8 cellular contexts compared by ENCODE assay signal in genomic region chr5:93579561-93580386, GRCh38. TPM values are rescaled to one million over a fixed set of nuclear protein-coding genes. Genes with fewer than 3 reads are reported as not detected.
DNase-seq lines count a peak whose midpoint lies in the region; ATAC-seq, FAIRE-seq and TF ChIP-seq lines count a peak whose summit lies in the region.

No MANE protein-coding gene starts in this region.

- no peak overlapping the region for H3K14ac ChIP-seq in H1 (ENCODE audit: insufficient read length)

- H3K23ac ChIP-seq in H1 (ENCODE audit: insufficient read length) = no peak overlapping the region

- peak overlapping the region; percentile 24; the same call in 1 of the 2 replicates for H2BK5ac ChIP-seq in H1 (ENCODE audit: low read depth, low read length)

- no peaks in the 10 kb centered on the region for H3K79me2 ChIP-seq in H1 (ENCODE audit: control insufficient read depth in 1 of 2, insufficient read depth in 2 of 2, low read length in 2 of 2)

- H3K4me3 ChIP-seq in RWPE2 (ENCODE audit: severe bottlenecking) = peak overlapping the region; percentile 91
- H3K4me3 ChIP-seq in H1 (ENCODE audit: extremely low read depth in 1 of 4, insufficient read depth in 2 of 4, low read depth in 3 of 4, low read length in 4 of 4) = peak overlapping the region; percentile 6 to 61 (median 32); a peak in 6 of 8 replicates
- H3K4me3 ChIP-seq in muscle layer of colon (ENCODE audit: low read depth in 1 of 2, low read length in 2 of 2) = peak overlapping the region; percentile 29 to 67

- no peak overlapping the region for H3K9ac ChIP-seq in H1 (replicated peaks in 1 of 4; ENCODE audit: extremely low read depth in 1 of 4, low read depth in 3 of 4, low read length in 3 of 4)
- peak overlapping the region; percentile 39 for H3K9ac ChIP-seq in muscle layer of colon (ENCODE audit: low read length)

- ATAC-seq in RWPE2 (ENCODE audit: low read depth) (peak; percentile 34), GM21515 (IDR thresholded peaks at IDR 0.05; ENCODE audit: unreplicated experiment) (no peak)

- no peak for TF ChIP-seq POLR2A in H1 (IDR thresholded peaks at IDR 0.05; ENCODE audit: control extremely low read depth in 1 of 2, low read depth in 2 of 2, low read length in 2 of 2)

- POLR2A ChIA-PET in H1 (lab: Charles Lee; ENCODE audit: partially characterized antibody) = no interaction called here

- FAIRE-seq in H1 (lab: Jason Lieb, UNC) = no peak

- DNase-seq in NCI-H2171 treated with DMSO at 0.1 percent for 48 hours (lab: John Stamatoyannopoulos, UW) = peak; percentile 13
- DNase-seq in NCI-H2171 (lab: John Stamatoyannopoulos, UW) = no peak
- DNase-seq in RWPE2 (ENCODE audit: low spot score) = no peak
- DNase-seq in H1 (ENCODE audit: low read depth in 1 of 2, low spot score in 2 of 2) = peak in 1 of 2 experiments; percentile 83
- no peak for DNase-seq in DMS114 treated with DMSO at 0.1 percent for 48 hours (lab: John Stamatoyannopoulos, UW; ENCODE audit: unreplicated experiment)
- no peak for DNase-seq in pons (ENCODE audit: low spot score)

- H3K27ac ChIP-seq in RWPE2 (ENCODE audit: poor library complexity, severe bottlenecking) (no peak overlapping the region), H1 (ENCODE audit: low read depth, low read length) (no peak overlapping the region), muscle layer of colon (ENCODE audit: low read depth, low read length) (peak overlapping the region; percentile 41)

- CTCF ChIA-PET in H1 (lab: Charles Lee; ENCODE audit: partially characterized antibody) = interaction anchor here (1.3 to 2.2 kb wide), 6 partner anchors 9 to 694 kb away, joined by 4 to 17 read pairs (median 6); no protein-coding TSS in a partner anchor

- H2BK120ac ChIP-seq in H1 (replicated peaks; ENCODE audit: low read depth, low read length) = no peak overlapping the region

- H2AFZ ChIP-seq in H1 (ENCODE audit: low read length) = no peak overlapping the region

- H3K36me3 ChIP-seq in RWPE2 (ENCODE audit: low read depth) = no peaks in the 10 kb centered on the region
- H3K36me3 ChIP-seq in H1 (ENCODE audit: control insufficient read depth in 2 of 4, insufficient read depth in 4 of 4, low read length in 3 of 4) = peaks cover 0 to 2% (median 0%) of the 10 kb centered on the region in 4 experiments; a peak in 1 of 8 replicates
- H3K36me3 ChIP-seq in muscle layer of colon (ENCODE audit: insufficient read depth, low read length) = no peaks in the 10 kb centered on the region

- peak overlapping the region; percentile 19 for H3K18ac ChIP-seq in H1 (ENCODE audit: extremely low read depth, low read length)

- H3K23me2 ChIP-seq in H1 (ENCODE audit: low read depth, low read length) = peaks cover 14% of the 10 kb centered on the region; the same call in 1 of the 2 replicates

- no peak overlapping the region for H4K8ac ChIP-seq in H1 (ENCODE audit: extremely low read depth, insufficient read depth, low read length)

- WGBS in H1 (ENCODE audit: extremely low coverage in 1 of 2, insufficient coverage in 1 of 2, insufficient read length in 1 of 2, insufficient replicate concordance in 2 of 2, low coverage in 1 of 2, low lambda C conversion rate in 2 of 2, missing lambda C conversion rate in 1 of 2), 2 experiments = 4% methylated on average over 48 of the region's 80 CpGs; no CpG with 5 or more reads in 1 of the 2 experiments

- H4K91ac ChIP-seq in H1 (replicated peaks; ENCODE audit: insufficient read length, low read length) = no peak overlapping the region

- H3K56ac ChIP-seq in H1 (replicated peaks; ENCODE audit: insufficient read length, low read depth, low read length) = no peak overlapping the region

- peak overlapping the region; percentile 87; the same call in 1 of the 2 replicates for H2BK12ac ChIP-seq in H1 (ENCODE audit: low read depth, low read length)

- no peak overlapping the region for H2BK20ac ChIP-seq in H1 (ENCODE audit: low read length)

- H3K4me2 ChIP-seq in H1 (ENCODE audit: insufficient read depth in 1 of 2, low read depth in 2 of 2, low read length in 2 of 2) = peak overlapping the region; percentile 79 to 84

- no peak for TF ChIP-seq EP300 in H1 (IDR thresholded peaks at IDR 0.05; ENCODE audit: borderline replicate concordance in 1 of 2, low read depth in 2 of 2, low read length in 2 of 2)

- TF ChIP-seq CTCF in RWPE2 (IDR thresholded peaks at IDR 0.05; ENCODE audit: poor library complexity, severe bottlenecking) (no peak), H1 (IDR thresholded peaks at IDR 0.05; ENCODE audit: control extremely low read depth in 1 of 3, insufficient read depth in 1 of 3, low read depth in 1 of 3, low read length in 3 of 3) (no peak)

- no peak overlapping the region for H2AK5ac ChIP-seq in H1 (ENCODE audit: low read depth, low read length)

- peaks cover 3 to 13% of the 10 kb centered on the region in 2 experiments for H4K20me1 ChIP-seq in H1 (replicated peaks in 1 of 2; ENCODE audit: control insufficient read depth in 1 of 2, insufficient read depth in 2 of 2, low read length in 2 of 2)

- peak overlapping the region; percentile 29; the same call in 1 of the 2 replicates for H2BK15ac ChIP-seq in H1 (ENCODE audit: low read length)

- H4K5ac ChIP-seq in H1 (ENCODE audit: insufficient read length, low read depth, low read length) = no peak overlapping the region

- H3K4ac ChIP-seq in H1 (replicated peaks; ENCODE audit: insufficient read length, low read depth, low read length) = no peak overlapping the region

- H3K9me3 ChIP-seq in RWPE2 (ENCODE audit: severe bottlenecking) (no peaks in the 10 kb centered on the region), H1 (ENCODE audit: insufficient read depth in 2 of 2, low read depth in 1 of 2, low read length in 1 of 2) (no peaks in the 10 kb centered on the region), muscle layer of colon (ENCODE audit: low read length) (no peaks in the 10 kb centered on the region)

- TF ChIP-seq RAD21 in H1 (IDR thresholded peaks at IDR 0.05 in 1 of 2, conservative IDR thresholded peaks at IDR 0.05 in 1 of 2; ENCODE audit: low read depth in 2 of 2, low read length in 2 of 2) = no peak

- H3K4me1 ChIP-seq in RWPE2 (ENCODE audit: insufficient read depth, poor library complexity, severe bottlenecking) (no peaks in the 10 kb centered on the region), H1 (replicated peaks in 1 of 4; ENCODE audit: control insufficient read depth in 3 of 4, insufficient read depth in 4 of 4, low read length in 3 of 4) (peaks cover 0 to 26% (median 17%) of the 10 kb centered on the region in 4 experiments; a peak in 5 of 7 replicates), muscle layer of colon (ENCODE audit: insufficient read depth, low read length) (peaks cover 24% of the 10 kb centered on the region)

- H3K27me3 ChIP-seq in RWPE2 (ENCODE audit: insufficient read depth, poor library complexity, severe bottlenecking) = peaks cover 4% of the 10 kb centered on the region
- H3K27me3 ChIP-seq in H1 (replicated peaks in 1 of 4; ENCODE audit: control insufficient read depth in 3 of 4, extremely low read depth in 1 of 4, insufficient read depth in 3 of 4, low read length in 3 of 4) = peaks cover 68 to 97% (median 88%) of the 10 kb centered on the region in 4 experiments
- peaks cover 17 to 48% of the 10 kb centered on the region in 2 donors for H3K27me3 ChIP-seq in muscle layer of colon (ENCODE audit: control insufficient read depth in 1 of 2, insufficient read depth in 2 of 2, low read length in 2 of 2)

- no peaks in the 10 kb centered on the region for H3K79me1 ChIP-seq in H1 (ENCODE audit: low read depth, low read length)

TF ChIP-seq in H1, 55 proteins besides CTCF, POLR2A, EP300 and RAD21 (continues in another document):
- TF ChIP-seq, protein P1, sequence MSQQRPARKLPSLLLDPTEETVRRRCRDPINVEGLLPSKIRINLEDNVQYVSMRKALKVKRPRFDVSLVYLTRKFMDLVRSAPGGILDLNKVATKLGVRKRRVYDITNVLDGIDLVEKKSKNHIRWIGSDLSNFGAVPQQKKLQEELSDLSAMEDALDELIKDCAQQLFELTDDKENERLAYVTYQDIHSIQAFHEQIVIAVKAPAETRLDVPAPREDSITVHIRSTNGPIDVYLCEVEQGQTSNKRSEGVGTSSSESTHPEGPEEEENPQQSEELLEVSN (IDR thresholded peaks at IDR 0.05) = peak; percentile 70
- TF ChIP-seq, protein P2, sequence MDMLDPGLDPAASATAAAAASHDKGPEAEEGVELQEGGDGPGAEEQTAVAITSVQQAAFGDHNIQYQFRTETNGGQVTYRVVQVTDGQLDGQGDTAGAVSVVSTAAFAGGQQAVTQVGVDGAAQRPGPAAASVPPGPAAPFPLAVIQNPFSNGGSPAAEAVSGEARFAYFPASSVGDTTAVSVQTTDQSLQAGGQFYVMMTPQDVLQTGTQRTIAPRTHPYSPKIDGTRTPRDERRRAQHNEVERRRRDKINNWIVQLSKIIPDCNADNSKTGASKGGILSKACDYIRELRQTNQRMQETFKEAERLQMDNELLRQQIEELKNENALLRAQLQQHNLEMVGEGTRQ (IDR thresholded peaks at IDR 0.05; ENCODE audit: low read length) = no peak
- 0 out of 2 replicates have a peak, but pooled peaks have one; percentile 7 for TF ChIP-seq YY1 (IDR thresholded peaks at IDR 0.05; ENCODE audit: low read depth, low read length)
- peak; percentile 35 for TF ChIP-seq KDM4A (IDR thresholded peaks at IDR 0.05; ENCODE audit: low read depth, low read length, severe bottlenecking)
- 0 out of 2 replicates have a peak, but pooled peaks have one; percentile 2 for TF ChIP-seq TCF12 (IDR thresholded peaks at IDR 0.05; ENCODE audit: low read depth, low read length)
- 0 out of 2 replicates have a peak, but pooled peaks have one; percentile 7 for TF ChIP-seq EGR1 (IDR thresholded peaks at IDR 0.05; ENCODE audit: borderline replicate concordance, low read depth, low read length)

RNA-seq across cellular contexts. Expression of gene NR2F1-AS1, which starts 1.2 kb away (rescaled TPM):
- 1.6 and 2.1 TPM in 2 replicates for total RNA-seq in H1 (2021; fragmentation: NEBNext Ultra II Directional; extraction: Animal tissue kit (Norgen Biotek cat#: 25700))
- 1.1 and 5.6 TPM in 2 replicates for polyA plus RNA-seq in H1 (2011; rRNA removed)
- polyA plus RNA-seq in H1 (2011; cell fraction: cytosol; rRNA removed) = 2.2 TPM
- polyA plus RNA-seq in H1 (2011; cell fraction: nucleus; rRNA removed) = 0.88 TPM
- polyA plus RNA-seq in H1 (2012, experiment 1 of 2) = 1.8 to 4.0 TPM (median 2.9 TPM) in 4 replicates
- polyA plus RNA-seq in H1 (2012, experiment 2 of 2) = 1.4 TPM
- polyA plus RNA-seq in H1 (2013, experiment 1 of 2) = 4.1 TPM
- polyA plus RNA-seq in H1 (2013, experiment 2 of 2) = 3.5 TPM
- 0.69 and 1.7 TPM in 2 replicates for polyA minus RNA-seq in H1 (2011; rRNA and poly(A)+ RNA removed)
- polyA minus RNA-seq in H1 (2011; cell fraction: cytosol; rRNA and poly(A)+ RNA removed) = not detected
- polyA minus RNA-seq in H1 (2011; cell fraction: nucleus; rRNA and poly(A)+ RNA removed) = 3.4 TPM

RNA-seq across cellular contexts. Expression of gene NR2F1, which starts 3.2 kb away (rescaled TPM):
- total RNA-seq in H1 (2021; fragmentation: NEBNext Ultra II Directional; extraction: Animal tissue kit (Norgen Biotek cat#: 25700)) = not detected in 2 replicates
- polyA plus RNA-seq in H1 (2011; rRNA removed) = 0.17 TPM in 1 of 2 replicates, not detected in the other
- polyA plus RNA-seq in H1 (2011; cell fraction: cytosol; rRNA removed) = 0.27 TPM
- polyA plus RNA-seq in H1 (2011; cell fraction: nucleus; rRNA removed) = 0.20 TPM
- 0.17 to 0.59 TPM (median 0.49 TPM) in 4 replicates for polyA plus RNA-seq in H1 (2012, experiment 1 of 2)
- not detected for polyA plus RNA-seq in H1 (2012, experiment 2 of 2)
- 0.02 TPM for polyA plus RNA-seq in H1 (2013, experiment 1 of 2)
- not detected for polyA plus RNA-seq in H1 (2013, experiment 2 of 2)
- 0.13 TPM in 1 of 2 replicates, not detected in the other for polyA minus RNA-seq in H1 (2011; rRNA and poly(A)+ RNA removed)
- 2.1 TPM for polyA minus RNA-seq in H1 (2011; cell fraction: cytosol; rRNA and poly(A)+ RNA removed)
- 0.90 TPM for polyA minus RNA-seq in H1 (2011; cell fraction: nucleus; rRNA and poly(A)+ RNA removed)

Comparison
In these comparisons a context has a peak if more than half of its experiments do, and no peak if none do; other contexts are left out.
1. H3K4me3 ChIP-seq: peak in every context shown above with its lines; median percentile 91 in RWPE2; 48 in muscle layer of colon; 32 in H1.